Comparison of ENCODE assay signal across 11 cellular contexts in the genomic region with DNA sequence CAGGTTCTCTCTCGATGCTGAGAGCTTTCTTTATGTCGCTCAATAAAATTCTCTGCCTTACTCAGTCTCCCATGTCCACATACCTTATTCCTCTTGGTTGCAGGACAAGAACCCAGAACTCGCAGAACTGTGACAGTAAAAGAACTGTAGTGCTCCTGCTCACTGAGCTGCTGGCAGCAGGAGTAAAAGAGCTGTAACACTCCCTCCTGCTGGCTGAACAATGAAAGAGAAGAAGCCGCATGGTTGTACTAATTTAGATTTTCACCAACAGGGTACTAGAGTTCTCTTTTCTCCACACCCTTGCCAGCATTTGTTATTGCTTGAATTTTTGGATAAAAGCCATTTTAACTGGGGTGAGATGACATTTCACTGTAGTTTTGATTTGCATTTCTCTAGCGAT.
DNase-seq lines count a peak whose midpoint lies in the region; ATAC-seq and TF ChIP-seq lines count a peak whose summit lies in the region.
"Had no signal": no experiment of that assay in that cellular context is flagged by ENCODE, and none has a peak within 500 bp of the region (broad histone marks: within the 10 kb centered on the region; RNA-seq: fewer than 3 reads in every experiment).

No MANE protein-coding gene starts in this region.

- DNase-seq in AG04450 (ENCODE audit: low read depth, low spot score) (no peak), H4 (ENCODE audit: low spot score) (peak; percentile 16), RPMI7951 (ENCODE audit: low read depth) (peak; percentile 62), foreskin melanocyte (peak; percentile 15), adrenal gland (no peak), T-helper 9 cell (no peak), right cardiac atrium (no peak)
- DNase-seq in activated CD4-positive, CD25-positive, alpha-beta regulatory T cell treated with anti-CD3 and anti-CD28 coated beads, Interleukin-2, amount 50 U/mL, for 72 hours: no peak
- DNase-seq: activated naive CD4-positive, alpha-beta T cell; DMS79 treated with DMSO at 0.1 percent for 48 hours; retina had no signal

- no peaks in the 10 kb centered on the region for H3K36me3 ChIP-seq in adrenal gland (replicated peaks in 1 of 2)

- H3K4me3 ChIP-seq in AG04450 (ENCODE audit: low read depth, low read length): no peak overlapping the region
- no peak overlapping the region for H3K4me3 ChIP-seq in adrenal gland
- no peak overlapping the region for H3K4me3 ChIP-seq in right cardiac atrium (ENCODE audit: low read length)

- H3K9me3 ChIP-seq in AG04450 (ENCODE audit: control insufficient read depth, insufficient read depth, low read length) (no peaks in the 10 kb centered on the region), adrenal gland (replicated peaks in 1 of 3) (no peaks in the 10 kb centered on the region), right cardiac atrium (ENCODE audit: control insufficient read depth, low read length) (no peaks in the 10 kb centered on the region)

- no peaks in the 10 kb centered on the region for H3K4me1 ChIP-seq in adrenal gland (replicated peaks in 1 of 2)
- H3K4me1 ChIP-seq in right cardiac atrium (ENCODE audit: control insufficient read depth, insufficient read depth, low read length): no peaks in the 10 kb centered on the region

- ATAC-seq in right cardiac atrium: no peak

- H3K27ac ChIP-seq in AG04450 (ENCODE audit: low read depth, low read length) (no peak overlapping the region), adrenal gland (no peak overlapping the region), right cardiac atrium (ENCODE audit: low read length) (no peak overlapping the region)

- intact Hi-C loops in adrenal gland (cut with DNase I) (no loop called here), right cardiac atrium (cut with DNase I) (no loop called here)

- 88 to 92% (median 89%) methylated on average over 5 of the region's 5 CpGs for WGBS in adrenal gland, 4 donors
- 89% methylated on average over 5 of the region's 5 CpGs for WGBS in right cardiac atrium

- peak; percentile 61 for TF ChIP-seq CTCF in AG04450 (IDR thresholded peaks at IDR 0.05; ENCODE audit: low read depth, low read length)
- TF ChIP-seq CTCF in adrenal gland (IDR thresholded peaks at IDR 0.05): peak in 2 of 6 experiments; percentile 19 to 28

- TF ChIP-seq POLR2A in adrenal gland (IDR thresholded peaks at IDR 0.05): no peak

- POLR2A ChIA-PET in AG04450 (lab: Yijun Ruan, JAX): no interaction called here

- H3K27me3 ChIP-seq in AG04450 (ENCODE audit: control insufficient read depth, insufficient read depth, low read length) (no peaks in the 10 kb centered on the region), adrenal gland (no peaks in the 10 kb centered on the region), right cardiac atrium (ENCODE audit: control insufficient read depth, insufficient read depth) (no peaks in the 10 kb centered on the region)

- CTCF ChIA-PET in AG04450 (lab: Charles Lee): interaction anchor here (0.9 to 2.4 kb wide), 13 partner anchors 99 to 498 kb away, joined by 3 to 8 read pairs (median 3); no protein-coding TSS in a partner anchor

Comparison
In these comparisons a context has a peak if more than half of its experiments do, and no peak if none do; other contexts are left out.
1. DNase-seq: peak in H4 (single experiment), RPMI7951 (single experiment) and foreskin melanocyte (single experiment); none in AG04450 (single experiment), adrenal gland (0 of 7), T-helper 9 cell (single experiment), right cardiac atrium (0 of 3) and activated CD4-positive, CD25-positive, alpha-beta regulatory T cell treated with anti-CD3 and anti-CD28 coated beads, Interleukin-2, amount 50 U/mL, for 72 hours (single experiment).